ENCODE assay signal across 1 cellular context in the genomic region with DNA sequence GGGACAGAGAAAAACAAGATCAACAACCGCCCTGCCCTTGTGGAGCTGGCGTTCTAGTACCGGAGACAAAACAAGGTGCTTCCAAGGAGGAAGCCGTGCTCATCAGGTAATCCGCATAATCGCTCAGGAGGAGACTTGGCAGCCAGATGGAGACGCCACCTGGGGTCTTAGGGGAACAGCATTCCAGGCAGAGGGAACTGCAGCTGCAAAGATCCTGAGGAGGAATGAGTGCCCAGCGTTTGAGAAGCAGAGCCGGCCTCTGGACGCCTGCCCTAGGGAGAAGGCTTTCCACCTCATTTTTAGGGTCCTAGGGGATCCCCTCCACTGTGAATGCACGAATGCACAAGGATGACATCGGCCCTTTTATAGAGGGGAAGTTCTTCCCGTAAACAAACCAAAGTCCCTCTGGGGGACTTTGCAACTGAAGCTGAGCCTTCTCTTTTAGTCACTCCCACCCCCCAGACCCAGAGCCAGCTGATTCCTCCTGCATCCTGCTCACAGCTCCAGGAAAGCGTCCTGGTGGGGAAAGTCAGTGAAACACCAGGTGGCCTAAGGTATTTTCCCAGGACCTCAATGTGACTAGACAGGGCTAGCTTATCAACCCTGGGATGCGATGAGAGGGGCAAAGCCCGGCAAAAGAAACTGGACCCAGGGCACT.
A peak's percentile ranks its signal among the peaks of the same experiment; 100 is the strongest.
TF ChIP-seq lines count a peak whose summit lies in the region.

No MANE protein-coding gene starts in this region.

TF ChIP-seq in A549, 52 proteins besides CTCF, POLR2A, EP300 and RAD21:
- TF ChIP-seq RFX5 (IDR thresholded peaks at IDR 0.05) (no peak), TP53 (CRISPR knock-in tag; IDR thresholded peaks at IDR 0.05) (no peak), PHF8 (IDR thresholded peaks at IDR 0.05; ENCODE audit: borderline replicate concordance, low read depth) (no peak), POLR2AphosphoS2 (conservative IDR thresholded peaks at IDR 0.05; ENCODE audit: low read length) (no peak), HDAC2 (IDR thresholded peaks at IDR 0.05) (no peak), CBX8 (IDR thresholded peaks at IDR 0.05) (no peak), HOXA7 (CRISPR knock-in tag; IDR thresholded peaks at IDR 0.05) (no peak), EHF (CRISPR knock-in tag; IDR thresholded peaks at IDR 0.05) (no peak; the same call in none of the 2 replicates), JUN (IDR thresholded peaks at IDR 0.05) (no peak), NFE2L2 (conservative IDR thresholded peaks at IDR 0.05; ENCODE audit: low read length) (no peak), KDM1A (IDR thresholded peaks at IDR 0.05; ENCODE audit: low read depth) (no peak), MYC (IDR thresholded peaks at IDR 0.05; ENCODE audit: borderline replicate concordance, low read length) (no peak), GATA3 (IDR thresholded peaks at IDR 0.05; ENCODE audit: borderline replicate concordance) (no peak), MAZ (IDR thresholded peaks at IDR 0.05; ENCODE audit: borderline replicate concordance, low read depth, low read length) (no peak), MAFK (IDR thresholded peaks at IDR 0.05; ENCODE audit: partially characterized antibody) (no peak), FOXS1 (CRISPR knock-in tag; IDR thresholded peaks at IDR 0.05) (0 out of 2 replicates have a peak, but pooled peaks have one; percentile 27), TFCP2L1 (CRISPR knock-in tag; IDR thresholded peaks at IDR 0.05) (no peak), HOXB5 (CRISPR knock-in tag; IDR thresholded peaks at IDR 0.05) (0 out of 2 replicates have a peak, but pooled peaks have one; percentile 9), NPAS2 (CRISPR knock-in tag; IDR thresholded peaks at IDR 0.05; ENCODE audit: borderline replicate concordance) (0 out of 2 replicates have a peak, but pooled peaks have one; percentile 4), RNF2 (IDR thresholded peaks at IDR 0.05; ENCODE audit: borderline replicate concordance, low read depth) (no peak), HEYL (CRISPR knock-in tag; IDR thresholded peaks at IDR 0.05) (peak; percentile 53; the same call in 1 of the 2 replicates)
- TF ChIP-seq, protein P1, sequence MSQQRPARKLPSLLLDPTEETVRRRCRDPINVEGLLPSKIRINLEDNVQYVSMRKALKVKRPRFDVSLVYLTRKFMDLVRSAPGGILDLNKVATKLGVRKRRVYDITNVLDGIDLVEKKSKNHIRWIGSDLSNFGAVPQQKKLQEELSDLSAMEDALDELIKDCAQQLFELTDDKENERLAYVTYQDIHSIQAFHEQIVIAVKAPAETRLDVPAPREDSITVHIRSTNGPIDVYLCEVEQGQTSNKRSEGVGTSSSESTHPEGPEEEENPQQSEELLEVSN (IDR thresholded peaks at IDR 0.05; ENCODE audit: borderline replicate concordance, low read depth): 0 out of 2 replicates have a peak, but pooled peaks have one; percentile 1
- TF ChIP-seq, protein P2, sequence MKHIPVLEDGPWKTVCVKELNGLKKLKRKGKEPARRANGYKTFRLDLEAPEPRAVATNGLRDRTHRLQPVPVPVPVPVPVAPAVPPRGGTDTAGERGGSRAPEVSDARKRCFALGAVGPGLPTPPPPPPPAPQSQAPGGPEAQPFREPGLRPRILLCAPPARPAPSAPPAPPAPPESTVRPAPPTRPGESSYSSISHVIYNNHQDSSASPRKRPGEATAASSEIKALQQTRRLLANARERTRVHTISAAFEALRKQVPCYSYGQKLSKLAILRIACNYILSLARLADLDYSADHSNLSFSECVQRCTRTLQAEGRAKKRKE (CRISPR knock-in tag; IDR thresholded peaks at IDR 0.05; ENCODE audit: low read depth): no peak
- TF ChIP-seq, protein P3, sequence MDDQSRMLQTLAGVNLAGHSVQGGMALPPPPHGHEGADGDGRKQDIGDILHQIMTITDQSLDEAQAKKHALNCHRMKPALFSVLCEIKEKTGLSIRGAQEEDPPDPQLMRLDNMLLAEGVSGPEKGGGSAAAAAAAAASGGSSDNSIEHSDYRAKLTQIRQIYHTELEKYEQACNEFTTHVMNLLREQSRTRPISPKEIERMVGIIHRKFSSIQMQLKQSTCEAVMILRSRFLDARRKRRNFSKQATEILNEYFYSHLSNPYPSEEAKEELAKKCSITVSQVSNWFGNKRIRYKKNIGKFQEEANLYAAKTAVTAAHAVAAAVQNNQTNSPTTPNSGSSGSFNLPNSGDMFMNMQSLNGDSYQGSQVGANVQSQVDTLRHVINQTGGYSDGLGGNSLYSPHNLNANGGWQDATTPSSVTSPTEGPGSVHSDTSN (IDR thresholded peaks at IDR 0.05): no peak
